ENCODE assay signal across 9 cellular contexts in genomic region chr18:63290456-63291200, GRCh38. TPM values are rescaled to one million over a fixed set of nuclear protein-coding genes. Genes with fewer than 3 reads are reported as not detected.
DNase-seq lines count a peak whose midpoint lies in the region; ATAC-seq, FAIRE-seq and TF ChIP-seq lines count a peak whose summit lies in the region.
"Had no signal": no experiment of that assay in that cellular context is flagged by ENCODE, and none has a peak within 500 bp of the region (broad histone marks: within the 10 kb centered on the region; RNA-seq: fewer than 3 reads in every experiment).

No MANE protein-coding gene starts in this region.

- TF ChIP-seq POLR2A in spleen (IDR thresholded peaks at IDR 0.05) (no peak), H54 (IDR thresholded peaks at IDR 0.05; ENCODE audit: low read depth, low read length) (no peak)

- ATAC-seq in HG03571 (IDR thresholded peaks at IDR 0.05; ENCODE audit: unreplicated experiment), result no peak

- WGBS in spleen, 5 donors, result 77 to 85% (median 82%) methylated on average over 9 of the region's 9 CpGs

- peaks cover 3% of the 10 kb centered on the region for H3K36me3 Mint-ChIP-seq in IgD-negative memory B cell

- H3K4me3 Mint-ChIP-seq in IgD-negative memory B cell, result peak overlapping the region; percentile 13 to 80 (median 17)

- peaks cover 24 to 96% (median 86%) of the 10 kb centered on the region in 6 donors for H3K4me1 ChIP-seq in spleen

- H3K27ac ChIP-seq in spleen, result peak overlapping the region in 5 of 8 donors; percentile 17 to 86 (median 74)

- FAIRE-seq in bronchial epithelial cell (lab: Jason Lieb, UNC), result peak; percentile 13
- FAIRE-seq in H54 (lab: Jason Lieb, UNC), result no peak

- H3K36me3 ChIP-seq in bronchial epithelial cell (ENCODE audit: control insufficient read depth, insufficient read depth, low read length) (no peaks in the 10 kb centered on the region), spleen (peaks cover 0 to 21% (median 0%) of the 10 kb centered on the region in 6 donors)
- H3K36me3 ChIP-seq: thyroid gland had no signal

- peaks cover 40 to 52% (median 44%) of the 10 kb centered on the region in 3 donors for H3K4me1 Mint-ChIP-seq in IgD-negative memory B cell

- H3K4me3 ChIP-seq in bronchial epithelial cell (ENCODE audit: low read depth, low read length) (no peak overlapping the region), spleen (no peak overlapping the region)
- H3K4me3 ChIP-seq: thyroid gland had no signal

- intact Hi-C loops in spleen (cut with DNase I; ENCODE audit: low total_unique reads), result no loop called here

- H3K27me3 ChIP-seq in bronchial epithelial cell (ENCODE audit: control insufficient read depth, insufficient read depth, low read length) (no peaks in the 10 kb centered on the region), spleen (replicated peaks in 1 of 7) (no peaks in the 10 kb centered on the region)
- H3K27me3 ChIP-seq: thyroid gland had no signal

- no peaks in the 10 kb centered on the region for H3K9me3 ChIP-seq in spleen
- H3K9me3 ChIP-seq: thyroid gland had no signal

- no peaks in the 10 kb centered on the region for H3K27me3 Mint-ChIP-seq in IgD-negative memory B cell

- H3K27ac Mint-ChIP-seq in IgD-negative memory B cell, result peak overlapping the region in 2 of 3 donors; percentile 85 to 87

- peak; percentile 49 to 54 for DNase-seq in activated CD4-positive, alpha-beta T cell treated with anti-CD3 and anti-CD28 coated beads for 4 hours
- no peak for DNase-seq in bronchial epithelial cell (ENCODE audit: low read depth)
- no peak for DNase-seq in spleen
- DNase-seq in GDM1 (lab: John Stamatoyannopoulos, UW), result no peak
- DNase-seq in H54 (ENCODE audit: insufficient read length, low spot score), result no peak
- DNase-seq: KG1, thyroid gland had no signal

- no peaks in the 10 kb centered on the region for H3K9me3 Mint-ChIP-seq in IgD-negative memory B cell

- TF ChIP-seq CTCF in bronchial epithelial cell (IDR thresholded peaks at IDR 0.05; ENCODE audit: insufficient read depth, low read length, severe bottlenecking), result no peak
- no peak for TF ChIP-seq CTCF in spleen (IDR thresholded peaks at IDR 0.05 in 8 of 11, conservative IDR thresholded peaks at IDR 0.05 in 3 of 11)

RNA-seq across cellular contexts. Expression of gene BCL2, which starts 28.9 kb away (rescaled TPM):
- polyA plus RNA-seq in IgD-negative memory B cell (36.2 TPM), spleen (10 to 100 TPM in 2 of 3 donors, 1 to 10 TPM in 1; 9.6 to 18.0 (median 15.0) TPM)
- total RNA-seq in bronchial epithelial cell (1.5 and 2.4 TPM in 2 replicates), spleen (100 to 1,000 TPM in 1 of 7 donors, 10 to 100 TPM in 6; 65.7 to 112 (median 83.2) TPM)

Comparison
In these comparisons a context has a peak if more than half of its experiments do, and no peak if none do; other contexts are left out.
1. DNase-seq: peak in activated CD4-positive, alpha-beta T cell treated with anti-CD3 and anti-CD28 coated beads for 4 hours (2 of 2); none in bronchial epithelial cell (single experiment), spleen (single experiment), GDM1 (single experiment) and H54 (single experiment).
2. RNA of gene BCL2, which starts 28.9 kb away (total RNA-seq): 65.7 to 112 TPM in spleen; 1.5 to 2.4 TPM in bronchial epithelial cell; every median in the first group is over 10 times any median in the second.